In the genomic region with DNA sequence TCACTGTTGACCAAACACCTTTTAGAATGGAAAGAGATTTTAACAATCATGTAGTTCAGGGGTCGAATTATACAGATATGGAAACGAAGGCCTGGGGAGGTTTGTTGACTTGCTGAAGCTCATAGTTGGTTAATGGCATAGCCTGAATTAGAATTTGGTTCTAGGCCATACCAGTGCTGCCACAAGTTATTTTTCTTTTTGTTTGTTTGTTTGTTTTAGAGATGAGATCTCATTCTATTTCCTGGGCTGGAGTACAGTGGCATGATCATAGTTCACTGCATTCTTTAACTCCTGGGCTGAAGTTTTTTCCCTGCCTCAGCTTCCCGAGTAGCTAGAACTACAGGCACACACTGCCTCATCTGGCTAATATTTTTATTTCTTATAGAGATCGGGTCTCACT, we compare ENCODE assay signal across 34 cellular contexts.
"Had no signal": no experiment of that assay in that cellular context is flagged by ENCODE, and none has a peak within 500 bp of the region (broad histone marks: within the 10 kb centered on the region; RNA-seq: fewer than 3 reads in every experiment).

No MANE protein-coding gene starts in this region.

- H3K4me3 ChIP-seq: MG63 had no signal

- H3K27ac ChIP-seq: KMS-11 had no signal

- H3K4me2 ChIP-seq: KMS-11 had no signal

- H3K9ac ChIP-seq: KMS-11 had no signal

- H3K36me3 ChIP-seq: MG63 had no signal

- DNase-seq: Karpas-422, Kasumi-1, MG63, MV-4-11, NCI-H1048, NCI-H1092, NCI-H1092 treated with DMSO at 0.1 percent for 48 hours, NCI-H1105, NCI-H1105 treated with DMSO at 0.1 percent for 48 hours, NCI-H1417, NCI-H1417 treated with DMSO at 0.1 percent for 48 hours, NCI-H1436, NCI-H1436 treated with DMSO at 0.1 percent for 48 hours, NCI-H146, NCI-H1694, NCI-H1694 treated with DMSO at 0.1 percent for 48 hours, NCI-H187, NCI-H187 treated with DMSO at 0.1 percent for 48 hours, NCI-H1930, NCI-H2029, NCI-H2029 treated with DMSO at 0.1 percent for 48 hours, NCI-H2081, NCI-H2081 treated with DMSO at 0.1 percent for 48 hours, NCI-H2107, NCI-H2171, NCI-H2171 treated with DMSO at 0.1 percent for 48 hours, NCI-H2227 treated with DMSO at 0.1 percent for 48 hours, NCI-H226, NCI-H345, NCI-H446, NCI-H446 treated with DMSO at 0.1 percent for 48 hours, NCI-H510A, NCI-H510A treated with DMSO at 0.1 percent for 48 hours had no signal

- H3K27me3 ChIP-seq: MG63 had no signal

- H3K9me3 ChIP-seq: MG63 had no signal
